ENCODE assay signal across 14 cellular contexts in genomic region chr10:131198843-131199242, GRCh38.
DNase-seq lines count a peak whose midpoint lies in the region; ATAC-seq and TF ChIP-seq lines count a peak whose summit lies in the region.
"Had no signal": no experiment of that assay in that cellular context is flagged by ENCODE, and none has a peak within 500 bp of the region (broad histone marks: within the 10 kb centered on the region; RNA-seq: fewer than 3 reads in every experiment).

No MANE protein-coding gene starts in this region.

- no peaks in the 10 kb centered on the region for H3K9me3 Mint-ChIP-seq in progenitor cell of endocrine pancreas (ENCODE audit: low read depth)

- H3K27ac Mint-ChIP-seq in progenitor cell of endocrine pancreas = no peak overlapping the region
- H3K27ac Mint-ChIP-seq: IgD-negative memory B cell had no signal

- no peaks in the 10 kb centered on the region for H3K4me1 Mint-ChIP-seq in progenitor cell of endocrine pancreas (ENCODE audit: low read depth)
- H3K4me1 Mint-ChIP-seq: IgD-negative memory B cell had no signal

- intact Hi-C loops in left cardiac atrium (cut with DNase I) (no loop called here), left ventricle myocardium inferior (cut with micrococcal nuclease) (no loop called here), sciatic nerve (cut with DNase I) (no loop called here), testis (cut with DNase I; ENCODE audit: low total_unique reads) (no loop called here)

- ATAC-seq in left cardiac atrium (no peak), esophagus mucosa (peak; percentile 13), sciatic nerve (no peak)

- peaks cover 13% of the 10 kb centered on the region for H3K27me3 Mint-ChIP-seq in progenitor cell of endocrine pancreas

- H3K4me1 ChIP-seq in left ventricle myocardium inferior = no peaks in the 10 kb centered on the region
- H3K4me1 ChIP-seq in testis = no peaks in the 10 kb centered on the region
- H3K4me1 ChIP-seq: Caco-2 had no signal

- H3K27ac ChIP-seq in left ventricle myocardium inferior (replicated peaks) (no peak overlapping the region), testis (no peak overlapping the region)
- H3K27ac ChIP-seq: HL-60 had no signal

- DNase-seq in left cardiac atrium = peak; percentile 3
- DNase-seq in left ventricle myocardium inferior = no peak
- peak; percentile 19 for DNase-seq in sciatic nerve (ENCODE audit: low spot score)
- DNase-seq in progenitor cell of endocrine pancreas (ENCODE audit: low spot score, unreplicated experiment) = no peak
- DNase-seq in testis = no peak
- no peak for DNase-seq in cerebellar cortex (ENCODE audit: low spot score)
- DNase-seq: DMS153, H7, NCI-H187 treated with DMSO at 0.1 percent for 48 hours, OCI-M1 had no signal

- TF ChIP-seq CTCF in left ventricle myocardium inferior (IDR thresholded peaks at IDR 0.05; ENCODE audit: borderline replicate concordance) = no peak
- TF ChIP-seq CTCF in progenitor cell of endocrine pancreas (IDR thresholded peaks at IDR 0.05; ENCODE audit: unreplicated experiment) = no peak
- no peak for TF ChIP-seq CTCF in testis (IDR thresholded peaks at IDR 0.05)

- H3K27me3 ChIP-seq in left ventricle myocardium inferior (ENCODE audit: low read depth) (peaks cover 70% of the 10 kb centered on the region), testis (no peaks in the 10 kb centered on the region)

- H3K36me3 ChIP-seq in left ventricle myocardium inferior = no peaks in the 10 kb centered on the region
- H3K36me3 ChIP-seq in testis (ENCODE audit: low read depth, missing control alignments) = no peaks in the 10 kb centered on the region

- H3K9me3 ChIP-seq in left ventricle myocardium inferior (replicated peaks) (peaks cover 7% of the 10 kb centered on the region), testis (no peaks in the 10 kb centered on the region)
- H3K9me3 ChIP-seq: Caco-2 had no signal

- 85 to 86% methylated on average over 7 of the region's 7 CpGs for WGBS in testis, 2 donors

- TF ChIP-seq POLR2A in testis (IDR thresholded peaks at IDR 0.05) = no peak

- H3K4me3 ChIP-seq in left ventricle myocardium inferior (no peak overlapping the region), testis (no peak overlapping the region)

- no peaks in the 10 kb centered on the region for H3K36me3 Mint-ChIP-seq in progenitor cell of endocrine pancreas (ENCODE audit: insufficient read depth)
- H3K36me3 Mint-ChIP-seq: IgD-negative memory B cell had no signal

- H3K4me3 Mint-ChIP-seq in progenitor cell of endocrine pancreas (ENCODE audit: low read depth) = no peak overlapping the region
- H3K4me3 Mint-ChIP-seq: IgD-negative memory B cell had no signal

Comparison
In these comparisons a context has a peak if more than half of its experiments do, and no peak if none do; other contexts are left out.
1. DNase-seq: peak in left cardiac atrium (single experiment) and sciatic nerve (single experiment); none in left ventricle myocardium inferior (single experiment), progenitor cell of endocrine pancreas (single experiment), testis (single experiment) and cerebellar cortex (single experiment).